In genomic region chr12:70366581-70367267, GRCh38 we compare ENCODE assay signal across 7 cellular contexts.
DNase-seq lines count a peak whose midpoint lies in the region; ATAC-seq and TF ChIP-seq lines count a peak whose summit lies in the region.

No MANE protein-coding gene starts in this region.

- peak; percentile 75 for DNase-seq in NCI-H146 (lab: John Stamatoyannopoulos, UW)
- peak; percentile 21 for DNase-seq in activated CD4-positive, CD25-positive, alpha-beta regulatory T cell treated with anti-CD3 and anti-CD28 coated beads, Interleukin-2, amount 50 U/mL, for 16 hours (ENCODE audit: low read depth, low spot score)
- DNase-seq in caudate nucleus (lab: John Stamatoyannopoulos, UW) = peak in 53 of 61 donors; percentile 7 to 78 (median 59)
- DNase-seq in left kidney (ENCODE audit: low read depth, low spot score) = peak; percentile 86
- DNase-seq in stimulated activated CD4-positive, alpha-beta T cell treated with anti-CD3 and anti-CD28 coated beads, Interleukin-4, amount 100 ng/mL, for 1 hour = peak; percentile 53

- ATAC-seq in GM18505 (IDR thresholded peaks at IDR 0.05; ENCODE audit: unreplicated experiment) (peak; percentile 38), HG02642 (IDR thresholded peaks at IDR 0.05; ENCODE audit: poor library complexity, unreplicated experiment) (peak; percentile 45)

- H3K27ac ChIP-seq in caudate nucleus (ENCODE audit: low read depth, low read length) = peak overlapping the region; percentile 86

- no peak for TF ChIP-seq POLR2A in GM18505 (IDR thresholded peaks at IDR 0.05; ENCODE audit: borderline replicate concordance, extremely low read depth, insufficient read depth, insufficient read length)

Comparison
In these comparisons a context has a peak if more than half of its experiments do, and no peak if none do; other contexts are left out.
1. Peak in every context shown above with its lines: DNase-seq, ATAC-seq and H3K27ac ChIP-seq.
2. DNase-seq: peak in every context shown above with its lines; median percentile 86 in left kidney; 75 in NCI-H146; 59 in caudate nucleus; 53 in stimulated activated CD4-positive, alpha-beta T cell treated with anti-CD3 and anti-CD28 coated beads, Interleukin-4, amount 100 ng/mL, for 1 hour; 21 in activated CD4-positive, CD25-positive, alpha-beta regulatory T cell treated with anti-CD3 and anti-CD28 coated beads, Interleukin-2, amount 50 U/mL, for 16 hours.